In the genomic region with DNA sequence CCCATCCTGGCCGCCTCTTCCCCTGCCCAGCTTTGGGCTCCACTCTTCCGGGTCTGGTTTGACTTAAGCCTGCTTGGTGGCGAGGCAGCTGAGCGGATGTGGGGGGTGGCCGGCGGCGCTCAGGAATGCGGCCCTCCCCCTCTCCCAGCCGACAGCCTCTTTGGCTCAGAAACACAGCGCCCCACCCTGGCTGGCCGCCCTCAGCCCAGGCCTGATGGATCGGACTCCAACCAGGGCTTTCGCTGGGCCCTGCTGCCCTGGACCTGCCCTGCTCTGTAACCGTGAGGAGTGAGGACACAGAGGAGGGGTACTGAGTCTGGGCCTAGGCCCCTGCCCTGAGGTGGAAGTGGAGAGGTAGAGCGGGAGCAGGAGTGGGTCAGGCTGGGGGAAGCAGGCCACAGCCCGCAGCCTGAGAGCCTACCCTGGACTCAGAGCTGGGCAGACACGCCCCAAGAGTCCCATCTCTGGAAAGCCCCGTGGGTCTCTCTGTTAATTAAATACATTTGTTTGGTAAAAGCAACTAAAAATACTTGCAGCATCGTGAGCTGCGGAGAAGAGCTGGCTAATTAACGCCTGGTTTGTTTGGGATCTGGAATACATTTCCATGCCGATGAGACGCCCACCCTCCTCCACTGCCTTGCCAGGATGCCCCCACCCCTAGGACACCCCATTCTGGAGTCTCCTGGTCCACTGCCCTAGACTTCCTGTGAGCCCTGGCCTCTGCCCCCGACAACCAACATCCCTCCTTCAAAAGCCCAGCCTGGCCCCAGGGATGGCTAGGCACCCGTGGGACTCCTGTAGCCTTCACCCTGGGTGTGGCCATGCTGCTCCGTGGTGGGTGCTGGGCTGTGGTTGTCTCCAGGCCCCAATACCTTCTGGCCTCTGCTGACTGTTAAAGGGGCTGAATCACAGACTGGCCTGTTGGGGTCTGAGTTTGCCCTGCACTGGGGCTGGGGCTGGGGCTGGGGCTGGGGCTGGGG, we compare ENCODE assay signal across 8 cellular contexts. TPM values are rescaled to one million over a fixed set of nuclear protein-coding genes. Genes with fewer than 3 reads are reported as not detected.
DNase-seq lines count a peak whose midpoint lies in the region; ATAC-seq and TF ChIP-seq lines count a peak whose summit lies in the region.

No MANE protein-coding gene starts in this region.

- peaks cover 46% of the 10 kb centered on the region for H4K20me1 ChIP-seq in neural progenitor cell (ENCODE audit: low read depth)

- H3K4me3 ChIP-seq in BJ (ENCODE audit: low read depth, low read length) (peak overlapping the region; percentile 9; the same call in 1 of the 2 replicates), SJCRH30 (no peak overlapping the region), fibroblast of the aortic adventitia (ENCODE audit: low read depth, low read length) (peak overlapping the region; percentile 39), neural progenitor cell (no peak overlapping the region)

- peaks cover 24% of the 10 kb centered on the region for H3K4me1 Mint-ChIP-seq in neural progenitor cell
- H3K4me1 Mint-ChIP-seq in stimulated activated naive B cell treated with anti-CD40 and anti-IgM and Interleukin-4, amounts not matched to agents 10 μg/mL and 1 μg/mL and 100 μg/mL, for 72 hours: peaks cover 3 to 17% of the 10 kb centered on the region in 2 donors

- no peaks in the 10 kb centered on the region for H3F3A ChIP-seq in neural progenitor cell (ENCODE audit: low read depth)

- peaks cover 42% of the 10 kb centered on the region for H3K79me2 ChIP-seq in neural progenitor cell (ENCODE audit: low read depth)

- no peaks in the 10 kb centered on the region for H3K9me3 Mint-ChIP-seq in neural progenitor cell
- H3K9me3 Mint-ChIP-seq in stimulated activated naive B cell treated with anti-CD40 and anti-IgM and Interleukin-4, amounts not matched to agents 10 μg/mL and 1 μg/mL and 100 μg/mL, for 72 hours: no peaks in the 10 kb centered on the region

- no peak overlapping the region for H2AFZ ChIP-seq in neural progenitor cell (replicated peaks)

- ATAC-seq in HG03457 (IDR thresholded peaks at IDR 0.05; ENCODE audit: unreplicated experiment): no peak
- ATAC-seq in stimulated activated naive B cell treated with anti-CD40 and anti-IgM and Interleukin-4, amounts not matched to agents 10 μg/mL and 1 μg/mL and 100 μg/mL, for 72 hours (replicated peaks): no peak

- DNase-seq in BJ (ENCODE audit: low read depth) (peak; percentile 68), SJCRH30 (peak; percentile 93), fibroblast of the aortic adventitia (ENCODE audit: low read depth) (peak; percentile 94), neural progenitor cell (ENCODE audit: low spot score) (peak; percentile 94), activated gamma-delta T cell treated with Interleukin-2 at 50 U/mL for 16 hours (no peak)
- no peak for DNase-seq in stimulated activated naive B cell treated with anti-CD40 and anti-IgM and Interleukin-4, amounts not matched to agents 10 μg/mL and 1 μg/mL and 100 μg/mL, for 72 hours
- DNase-seq in activated CD4-positive, alpha-beta T cell treated with anti-CD3 and anti-CD28 coated beads, Interleukin-2, amount 50 U/mL, for 1 hour: no peak

- H3K27me3 Mint-ChIP-seq in neural progenitor cell (ENCODE audit: insufficient read depth, low read depth): peaks cover 2% of the 10 kb centered on the region
- H3K27me3 Mint-ChIP-seq in stimulated activated naive B cell treated with anti-CD40 and anti-IgM and Interleukin-4, amounts not matched to agents 10 μg/mL and 1 μg/mL and 100 μg/mL, for 72 hours: no peaks in the 10 kb centered on the region

- H3K36me3 ChIP-seq in BJ (ENCODE audit: control insufficient read depth, insufficient read depth, low read length): peaks cover 13% of the 10 kb centered on the region
- H3K36me3 ChIP-seq in SJCRH30: peaks cover 6% of the 10 kb centered on the region; the same call in 1 of the 2 replicates
- H3K36me3 ChIP-seq in neural progenitor cell: no peaks in the 10 kb centered on the region

- POLR2A ChIA-PET in BJ (lab: Charles Lee): no interaction called here

- peak overlapping the region; percentile 55 for H3K4me2 ChIP-seq in neural progenitor cell

- peaks cover 8% of the 10 kb centered on the region for H3K36me3 Mint-ChIP-seq in neural progenitor cell
- peaks cover 14 to 26% of the 10 kb centered on the region in 2 donors for H3K36me3 Mint-ChIP-seq in stimulated activated naive B cell treated with anti-CD40 and anti-IgM and Interleukin-4, amounts not matched to agents 10 μg/mL and 1 μg/mL and 100 μg/mL, for 72 hours

- TF ChIP-seq CTCF in BJ (IDR thresholded peaks at IDR 0.05; ENCODE audit: insufficient read depth, low read depth, low read length) (peak; percentile 72), fibroblast of the aortic adventitia (IDR thresholded peaks at IDR 0.05; ENCODE audit: insufficient read depth, low read length) (peak; percentile 44), neural progenitor cell (IDR thresholded peaks at IDR 0.05) (peak; percentile 76)

- H3K4me3 Mint-ChIP-seq in neural progenitor cell: peak overlapping the region; percentile 33
- no peak overlapping the region for H3K4me3 Mint-ChIP-seq in stimulated activated naive B cell treated with anti-CD40 and anti-IgM and Interleukin-4, amounts not matched to agents 10 μg/mL and 1 μg/mL and 100 μg/mL, for 72 hours

- peak overlapping the region; percentile 72 for H3K27ac Mint-ChIP-seq in neural progenitor cell
- H3K27ac Mint-ChIP-seq in stimulated activated naive B cell treated with anti-CD40 and anti-IgM and Interleukin-4, amounts not matched to agents 10 μg/mL and 1 μg/mL and 100 μg/mL, for 72 hours: no peak overlapping the region

- H3K4me1 ChIP-seq in SJCRH30 (peaks cover 58% of the 10 kb centered on the region), neural progenitor cell (peaks cover 11% of the 10 kb centered on the region)

- H3K27me3 ChIP-seq in BJ (ENCODE audit: control insufficient read depth, insufficient read depth, low read length): no peaks in the 10 kb centered on the region
- H3K27me3 ChIP-seq in SJCRH30: no peaks in the 10 kb centered on the region
- no peaks in the 10 kb centered on the region for H3K27me3 ChIP-seq in neural progenitor cell

- CTCF ChIA-PET in BJ (lab: Yijun Ruan, JAX): interaction anchor here (0.6 to 3.1 kb wide), 13 partner anchors 9 to 1185 kb away, joined by 3 to 22 read pairs (median 4); partner anchors contain the start of gene PLXNA1

- no peak overlapping the region for H3K9ac ChIP-seq in neural progenitor cell

- H3K9me3 ChIP-seq in SJCRH30 (replicated peaks): no peaks in the 10 kb centered on the region
- H3K9me3 ChIP-seq in neural progenitor cell (ENCODE audit: low read depth): no peaks in the 10 kb centered on the region

- peak overlapping the region; percentile 84 for H3K27ac ChIP-seq in SJCRH30
- H3K27ac ChIP-seq in neural progenitor cell: no peak overlapping the region

RNA-seq across cellular contexts. Expression of gene PLXNA1, which starts 19.6 kb away (rescaled TPM):
- polyA plus RNA-seq in BJ (2011; rRNA removed): 34.7 and 57.2 TPM in 2 replicates
- 48.2 and 67.0 TPM in 2 replicates for polyA minus RNA-seq in BJ (2011; rRNA and poly(A)+ RNA removed)
- 47.2 and 51.6 TPM in 2 replicates for total RNA-seq in SJCRH30 (2014; rRNA removed; shearing (Covaris generic))
- total RNA-seq in fibroblast of the aortic adventitia (ENCODE audit: low replicate concordance): 38.4 and 62.4 TPM in 2 replicates
- total RNA-seq in neural progenitor cell (ENCODE audit: low replicate concordance): 34.7 and 89.1 TPM in 2 replicates

Comparison
In these comparisons a context has a peak if more than half of its experiments do, and no peak if none do; other contexts are left out.
1. DNase-seq: peak in BJ (single experiment), SJCRH30 (2 of 2), fibroblast of the aortic adventitia (single experiment) and neural progenitor cell (single experiment); none in stimulated activated naive B cell treated with anti-CD40 and anti-IgM and Interleukin-4, amounts not matched to agents 10 μg/mL and 1 μg/mL and 100 μg/mL, for 72 hours (single experiment), activated gamma-delta T cell treated with Interleukin-2 at 50 U/mL for 16 hours (single experiment) and activated CD4-positive, alpha-beta T cell treated with anti-CD3 and anti-CD28 coated beads, Interleukin-2, amount 50 U/mL, for 1 hour (single experiment).
2. H3K4me3 ChIP-seq: peak in BJ (single experiment) and fibroblast of the aortic adventitia (single experiment); none in SJCRH30 (single experiment) and neural progenitor cell (single experiment).
3. Peak in every context shown above with its lines, with median percentiles within 50 percentile points of each other: CTCF ChIP-seq.